2 cellular contexts compared by ENCODE assay signal in genomic region chr2:61550375-61551209, GRCh38.
TF ChIP-seq lines count a peak whose summit lies in the region.

No MANE protein-coding gene starts in this region.

TF ChIP-seq in HEK293, 187 proteins besides CTCF, POLR2A, EP300 and RAD21 (continued from another document and continues in another):
- TF ChIP-seq TSHZ1 (tag by site-specific recombination; IDR thresholded peaks at IDR 0.05; ENCODE audit: borderline replicate concordance) (no peak), ZNF335 (tag by site-specific recombination; conservative IDR thresholded peaks at IDR 0.05) (peak; percentile 94), FEZF1 (tag by site-specific recombination; IDR thresholded peaks at IDR 0.05) (peak; percentile 42), ZNF174 (tag by site-specific recombination; IDR thresholded peaks at IDR 0.05) (no peak), ZSCAN5A (tag by site-specific recombination; IDR thresholded peaks at IDR 0.05) (no peak), PRDM6 (tag by site-specific recombination; IDR thresholded peaks at IDR 0.05) (peak; percentile 69), ZNF157 (tag by site-specific recombination; IDR thresholded peaks at IDR 0.05) (no peak), PATZ1 (tag by site-specific recombination; IDR thresholded peaks at IDR 0.05) (0 out of 2 replicates have a peak, but pooled peaks have one; percentile 14), ZBTB44 (tag by site-specific recombination; IDR thresholded peaks at IDR 0.05) (no peak), ZNF585B (tag by site-specific recombination; IDR thresholded peaks at IDR 0.05) (no peak)

TF ChIP-seq in WTC11, 78 proteins besides CTCF, POLR2A, EP300 and RAD21 (continued from another document):
- no peak for TF ChIP-seq ZNF425 (CRISPR knock-in tag; conservative IDR thresholded peaks at IDR 0.05)
- no peak for TF ChIP-seq ZNF423 (CRISPR knock-in tag; IDR thresholded peaks at IDR 0.05)
- no peak for TF ChIP-seq FOXK1 (CRISPR knock-in tag; IDR thresholded peaks at IDR 0.05)
- no peak for TF ChIP-seq TCF7 (CRISPR knock-in tag; IDR thresholded peaks at IDR 0.05; ENCODE audit: low read depth)
- no peak for TF ChIP-seq KAT7 (CRISPR knock-in tag; IDR thresholded peaks at IDR 0.05; ENCODE audit: borderline replicate concordance)
